9 cellular contexts compared by ENCODE assay signal in genomic region chr5:159504857-159505304, GRCh38.
A peak's percentile ranks its signal among the peaks of the same experiment; 100 is the strongest.
DNase-seq lines count a peak whose midpoint lies in the region; ATAC-seq and TF ChIP-seq lines count a peak whose summit lies in the region.
"Had no signal": no experiment of that assay in that cellular context is flagged by ENCODE, and none has a peak within 500 bp of the region (broad histone marks: within the 10 kb centered on the region; RNA-seq: fewer than 3 reads in every experiment).

No MANE protein-coding gene starts in this region.

- no peak overlapping the region for H3K18ac ChIP-seq in trophoblast cell (ENCODE audit: low read length)

- H4K12ac ChIP-seq in trophoblast cell (ENCODE audit: low read depth, low read length), result no peak overlapping the region

- no CpG with 5 or more reads among the region's 7 CpGs for WGBS in trophoblast cell (ENCODE audit: extremely low coverage, insufficient coverage, insufficient read length)

- TF ChIP-seq CTCF in BE2C (IDR thresholded peaks at IDR 0.05; ENCODE audit: low read depth, low read length), result no peak
- no peak for TF ChIP-seq CTCF in foreskin fibroblast (IDR thresholded peaks at IDR 0.05; ENCODE audit: low read depth, low read length)

- H3K4me2 ChIP-seq in trophoblast cell (ENCODE audit: low read length), result no peak overlapping the region

- H3K4me1 ChIP-seq in BE2C (no peaks in the 10 kb centered on the region), trophoblast cell (ENCODE audit: control insufficient read depth in 1 of 2, insufficient read depth in 2 of 2, low read length in 2 of 2) (peaks cover 11 to 14% of the 10 kb centered on the region in 2 experiments)

- no peak overlapping the region for H3K23ac ChIP-seq in trophoblast cell (ENCODE audit: low read length)

- peak overlapping the region; percentile 21 for H4K8ac ChIP-seq in trophoblast cell (ENCODE audit: low read depth, low read length)

- H2BK120ac ChIP-seq in trophoblast cell (ENCODE audit: insufficient read depth, low read length, poor library complexity), result no peak overlapping the region

- DNase-seq in BE2C, result peak; percentile 15
- DNase-seq in RPMI8226, result peak; percentile 30
- DNase-seq in foreskin fibroblast, result peak; percentile 68 to 82
- no peak for DNase-seq in trophoblast cell
- DNase-seq in NCI-H2029 treated with DMSO at 0.1 percent for 48 hours (lab: John Stamatoyannopoulos, UW), result no peak
- DNase-seq in activated T-cell treated with anti-CD3 and anti-CD28 coated beads, Interleukin-2, amount 50 U/mL, for 48 hours, result no peak
- DNase-seq: NCI-H2227 treated with DMSO at 0.1 percent for 48 hours had no signal

- no peak overlapping the region for H2BK12ac ChIP-seq in trophoblast cell (ENCODE audit: low read length)

- no peak overlapping the region for H3K4me3 ChIP-seq in BE2C (ENCODE audit: low read depth, low read length)
- no peak overlapping the region for H3K4me3 ChIP-seq in foreskin fibroblast (ENCODE audit: low read depth in 1 of 2, low read length in 2 of 2)
- H3K4me3 ChIP-seq in trophoblast cell (ENCODE audit: low read depth, low read length), result no peak overlapping the region

- H3K4ac ChIP-seq in trophoblast cell (ENCODE audit: low read depth, low read length), result no peak overlapping the region

- no peak overlapping the region for H4K91ac ChIP-seq in trophoblast cell (ENCODE audit: low read depth, low read length)

- no peaks in the 10 kb centered on the region; the same call in 1 of the 2 replicates for H3K9me3 ChIP-seq in BE2C
- no peaks in the 10 kb centered on the region for H3K9me3 ChIP-seq in trophoblast cell (ENCODE audit: insufficient read depth, low read depth, low read length)

- no peak overlapping the region for H3K14ac ChIP-seq in trophoblast cell (ENCODE audit: low read length)

- no peaks in the 10 kb centered on the region for H3K79me1 ChIP-seq in trophoblast cell (ENCODE audit: low read length)

- H2AK5ac ChIP-seq in trophoblast cell (ENCODE audit: low read length), result no peak overlapping the region

- H3K36me3 ChIP-seq in BE2C (no peaks in the 10 kb centered on the region), trophoblast cell (ENCODE audit: control insufficient read depth in 1 of 2, insufficient read depth in 2 of 2, low read length in 2 of 2) (no peaks in the 10 kb centered on the region)

- no peak overlapping the region for H2AFZ ChIP-seq in trophoblast cell (ENCODE audit: insufficient read depth, low read length, poor library complexity)

- H3K9ac ChIP-seq in trophoblast cell (ENCODE audit: low read length), result no peak overlapping the region

- H2BK5ac ChIP-seq in trophoblast cell (ENCODE audit: low read depth, low read length, poor library complexity), result no peak overlapping the region

- H3K27me3 ChIP-seq in BE2C (no peaks in the 10 kb centered on the region), trophoblast cell (ENCODE audit: insufficient read depth, low read length) (no peaks in the 10 kb centered on the region)

- ATAC-seq in GM18519 (IDR thresholded peaks at IDR 0.05; ENCODE audit: low FRiP score, unreplicated experiment), result no peak
- no peak for ATAC-seq in GM19023 (IDR thresholded peaks at IDR 0.05; ENCODE audit: unreplicated experiment)

- no peaks in the 10 kb centered on the region for H3K79me2 ChIP-seq in trophoblast cell (ENCODE audit: control insufficient read depth, insufficient read depth, low read length, poor library complexity)

- peak overlapping the region; percentile 29 for H3K27ac ChIP-seq in trophoblast cell (ENCODE audit: low read depth, low read length)

Comparison
In these comparisons a context has a peak if more than half of its experiments do, and no peak if none do; other contexts are left out.
1. DNase-seq: peak in BE2C (single experiment), RPMI8226 (single experiment) and foreskin fibroblast (2 of 2); none in trophoblast cell (0 of 2), NCI-H2029 treated with DMSO at 0.1 percent for 48 hours (single experiment) and activated T-cell treated with anti-CD3 and anti-CD28 coated beads, Interleukin-2, amount 50 U/mL, for 48 hours (0 of 2).